ENCODE assay signal across 21 cellular contexts in the genomic region with DNA sequence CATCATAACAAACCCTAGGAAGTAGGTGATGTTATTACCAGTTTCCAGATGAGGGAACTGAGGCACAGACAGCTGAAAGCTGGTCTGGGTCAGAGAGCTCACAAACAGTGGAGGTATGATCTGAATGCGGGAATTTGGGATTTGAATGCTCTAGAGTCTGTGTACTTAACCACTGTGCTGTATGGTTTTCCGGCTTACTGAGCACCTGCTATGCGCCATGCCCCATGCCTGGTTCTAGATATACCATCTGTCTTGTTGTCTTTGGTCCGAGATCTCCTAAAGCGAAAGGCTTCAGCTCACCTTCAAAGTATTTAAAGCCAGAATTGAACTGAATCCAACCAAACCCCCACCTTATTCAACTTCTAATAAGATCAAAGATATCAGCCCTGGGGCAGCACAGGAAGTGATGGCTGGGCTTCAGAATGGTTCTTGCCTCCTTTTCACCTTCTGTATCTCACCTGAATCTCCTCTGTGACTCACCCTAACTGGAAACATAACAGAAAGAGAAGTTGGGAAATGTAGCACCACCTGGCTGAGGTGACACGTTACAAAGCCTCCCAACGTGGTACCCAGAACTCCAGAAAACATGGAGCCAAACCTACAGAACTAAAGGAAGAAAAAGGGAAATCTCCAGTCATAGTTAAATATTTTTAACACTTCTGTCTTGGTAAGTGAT. TPM values are rescaled to one million over a fixed set of nuclear protein-coding genes. Genes with fewer than 3 reads are reported as not detected.
A peak's percentile ranks its signal among the peaks of the same experiment; 100 is the strongest.
DNase-seq lines count a peak whose midpoint lies in the region; ATAC-seq and TF ChIP-seq lines count a peak whose summit lies in the region.
"Had no signal": no experiment of that assay in that cellular context is flagged by ENCODE, and none has a peak within 500 bp of the region (broad histone marks: within the 10 kb centered on the region; RNA-seq: fewer than 3 reads in every experiment).

No MANE protein-coding gene starts in this region.

- H2AFZ ChIP-seq in mammary epithelial cell (ENCODE audit: low read depth, low read length): no peak overlapping the region
- no peak overlapping the region for H2AFZ ChIP-seq in trophoblast cell (ENCODE audit: insufficient read depth, low read length, poor library complexity)

- H3K4me3 Mint-ChIP-seq in MCF 10A (ENCODE audit: unreplicated experiment): no peak overlapping the region

- no peak overlapping the region for H3K4me2 ChIP-seq in mammary epithelial cell (ENCODE audit: insufficient read depth, low read depth, low read length)
- H3K4me2 ChIP-seq in trophoblast cell (ENCODE audit: low read length): no peak overlapping the region
- H3K4me2 ChIP-seq: SK-N-SH had no signal

- H3K27ac ChIP-seq in breast epithelium (no peak overlapping the region), mammary epithelial cell (ENCODE audit: insufficient read depth, low read depth, low read length) (no peak overlapping the region), foreskin keratinocyte (no peak overlapping the region), trophoblast cell (ENCODE audit: low read depth, low read length) (no peak overlapping the region)
- H3K27ac ChIP-seq: Peyer's patch had no signal

- in situ Hi-C loops in mammary epithelial cell (cut with MboI; ENCODE audit: low sequenced_read_pairs in 2 of 2): loop anchor here (25.0 kb wide), 2 partner anchors 233 to 242 kb away; no protein-coding TSS in a partner anchor

- no peak overlapping the region for H2BK120ac ChIP-seq in trophoblast cell (ENCODE audit: insufficient read depth, low read length, poor library complexity)

- intact Hi-C loops in MCF 10A (cut with micrococcal nuclease): no loop called here
- intact Hi-C loops in breast epithelium (cut with DNase I; ENCODE audit: low total_unique reads): no loop called here
- intact Hi-C loops in mammary epithelial cell (cut with micrococcal nuclease): loop anchor here (1.0 kb wide), 1 partner anchor 245 kb away; no protein-coding TSS in a partner anchor

- H4K91ac ChIP-seq in trophoblast cell (ENCODE audit: low read depth, low read length): no peak overlapping the region

- no peak for TF ChIP-seq POLR2A in breast epithelium (IDR thresholded peaks at IDR 0.05)

- H3K4me1 Mint-ChIP-seq in MCF 10A (ENCODE audit: insufficient read depth, unreplicated experiment): no peaks in the 10 kb centered on the region

- H3K9ac ChIP-seq in mammary epithelial cell (ENCODE audit: insufficient read depth, low read length): no peak overlapping the region
- no peak overlapping the region for H3K9ac ChIP-seq in trophoblast cell (ENCODE audit: low read length)
- H3K9ac ChIP-seq: SK-N-SH had no signal

- H3K36me3 ChIP-seq in breast epithelium: no peaks in the 10 kb centered on the region
- H3K36me3 ChIP-seq in mammary epithelial cell (ENCODE audit: insufficient read depth, low read length): no peaks in the 10 kb centered on the region
- H3K36me3 ChIP-seq in trophoblast cell (ENCODE audit: control insufficient read depth in 1 of 2, insufficient read depth in 2 of 2, low read length in 2 of 2): no peaks in the 10 kb centered on the region
- H3K36me3 ChIP-seq: Peyer's patch had no signal

- ATAC-seq in foreskin keratinocyte: peak; percentile 59
- ATAC-seq in GM19324 (IDR thresholded peaks at IDR 0.05; ENCODE audit: low FRiP score, unreplicated experiment): no peak

- BruUV-seq in MCF 10A (replicated peaks; lab: Mats Ljungman, UMichigan): no TSS peak
- BruUV-seq in mammary epithelial cell (replicated peaks; lab: Mats Ljungman, UMichigan): no TSS peak

- H3K36me3 Mint-ChIP-seq in MCF 10A (ENCODE audit: insufficient read depth, unreplicated experiment): no peaks in the 10 kb centered on the region

- H3K27me3 ChIP-seq in breast epithelium (peaks cover 0 to 3% of the 10 kb centered on the region in 2 donors), mammary epithelial cell (ENCODE audit: insufficient read depth, low read length) (no peaks in the 10 kb centered on the region), foreskin keratinocyte (peaks cover 25% of the 10 kb centered on the region), trophoblast cell (ENCODE audit: insufficient read depth, low read length) (no peaks in the 10 kb centered on the region)
- H3K27me3 ChIP-seq: Peyer's patch had no signal

- H3K9me3 Mint-ChIP-seq in MCF 10A (ENCODE audit: unreplicated experiment): no peaks in the 10 kb centered on the region

- H3K27ac Mint-ChIP-seq in MCF 10A (ENCODE audit: low read depth, unreplicated experiment): no peak overlapping the region

- H3K9me3 ChIP-seq in breast epithelium: no peaks in the 10 kb centered on the region
- H3K9me3 ChIP-seq in mammary epithelial cell (replicated peaks; ENCODE audit: insufficient read depth, low read length): no peaks in the 10 kb centered on the region
- H3K9me3 ChIP-seq in trophoblast cell (ENCODE audit: insufficient read depth, low read depth, low read length): no peaks in the 10 kb centered on the region
- H3K9me3 ChIP-seq: Peyer's patch, SK-N-SH had no signal

- H2BK12ac ChIP-seq in trophoblast cell (ENCODE audit: low read length): no peak overlapping the region

- H2AK5ac ChIP-seq in trophoblast cell (ENCODE audit: low read length): no peak overlapping the region

- H3K4ac ChIP-seq in trophoblast cell (ENCODE audit: low read depth, low read length): no peak overlapping the region

- CTCF ChIA-PET in MCF 10A (lab: Yijun Ruan, JAX) (interaction anchor here (0.9 to 1.5 kb wide), 2 partner anchors 90 to 231 kb away, joined by 3 to 4 read pairs; no protein-coding TSS in a partner anchor), mammary epithelial cell (lab: Charles Lee; ENCODE audit: low non-redundant PET) (interaction anchor here (0.7 kb wide), 1 partner anchor 18 kb away, joined by 3 read pairs; no protein-coding TSS in a partner anchor)

- H3K18ac ChIP-seq in trophoblast cell (ENCODE audit: low read length): no peak overlapping the region

- WGBS in mammary epithelial cell (ENCODE audit: low coverage, missing lambda C conversion rate): 55% methylated on average over 7 of the region's 7 CpGs
- no CpG with 5 or more reads among the region's 7 CpGs for WGBS in trophoblast cell (ENCODE audit: extremely low coverage, insufficient coverage, insufficient read length)

- no peak overlapping the region for H3K14ac ChIP-seq in trophoblast cell (ENCODE audit: low read length)

- no peak overlapping the region for H4K12ac ChIP-seq in trophoblast cell (ENCODE audit: low read depth, low read length)

- H3K79me2 ChIP-seq in mammary epithelial cell (ENCODE audit: insufficient read depth, low read length) (no peaks in the 10 kb centered on the region), trophoblast cell (ENCODE audit: control insufficient read depth, insufficient read depth, low read length, poor library complexity) (no peaks in the 10 kb centered on the region)

- POLR2A ChIA-PET in MCF 10A (lab: Yijun Ruan, JAX): no interaction called here

- no peaks in the 10 kb centered on the region for H3K4me1 ChIP-seq in breast epithelium
- peaks cover 8% of the 10 kb centered on the region for H3K4me1 ChIP-seq in mammary epithelial cell (ENCODE audit: insufficient read depth, low read length)
- H3K4me1 ChIP-seq in foreskin keratinocyte: no peaks in the 10 kb centered on the region
- H3K4me1 ChIP-seq in trophoblast cell (ENCODE audit: control insufficient read depth in 1 of 2, insufficient read depth in 2 of 2, low read length in 2 of 2): no peaks in the 10 kb centered on the region
- H3K4me1 ChIP-seq: Peyer's patch had no signal

- H3K4me3 ChIP-seq in breast epithelium (no peak overlapping the region), mammary epithelial cell (replicated peaks in 1 of 3; ENCODE audit: insufficient read depth in 1 of 3, low read depth in 2 of 3, low read length in 3 of 3) (no peak overlapping the region), trophoblast cell (ENCODE audit: low read depth, low read length) (no peak overlapping the region)
- H3K4me3 ChIP-seq: Peyer's patch had no signal

- no peak overlapping the region for H4K8ac ChIP-seq in trophoblast cell (ENCODE audit: low read depth, low read length)

- TF ChIP-seq CTCF in MCF 10A (IDR thresholded peaks at IDR 0.05; ENCODE audit: unreplicated experiment) (no peak), breast epithelium (IDR thresholded peaks at IDR 0.05) (no peak), mammary epithelial cell (conservative IDR thresholded peaks at IDR 0.05 in 1 of 2, IDR thresholded peaks at IDR 0.05 in 1 of 2; ENCODE audit: extremely low read depth in 1 of 2, insufficient read depth in 1 of 2, low read depth in 1 of 2, low read length in 2 of 2) (peak in 1 of 2 donors; percentile 39), foreskin keratinocyte (conservative IDR thresholded peaks at IDR 0.05) (peak; percentile 42)

- dilution Hi-C loops in mammary epithelial cell (cut with HindIII; ENCODE audit: low sequenced_read_pairs): no loop called here

- H3K79me1 ChIP-seq in trophoblast cell (ENCODE audit: low read length): no peaks in the 10 kb centered on the region

- no peak overlapping the region for H2BK5ac ChIP-seq in trophoblast cell (ENCODE audit: low read depth, low read length, poor library complexity)

- DNase-seq in MCF 10A (ENCODE audit: unreplicated experiment): peak; percentile 28
- no peak for DNase-seq in breast epithelium (ENCODE audit: low spot score in 2 of 2)
- peak; percentile 75 for DNase-seq in mammary epithelial cell
- DNase-seq in foreskin keratinocyte: peak; percentile 30 to 71
- DNase-seq in trophoblast cell: peak; percentile 46 to 65
- no peak for DNase-seq in NOMO-1 (lab: John Stamatoyannopoulos, UW; ENCODE audit: unreplicated experiment in 2 of 2)
- no peak for DNase-seq in COLO668 (lab: John Stamatoyannopoulos, UW; ENCODE audit: unreplicated experiment)
- DNase-seq: 8988T, ACHN, H7, IMR-90, KG1, MM.1S, NCI-H2029, NCI-H526 treated with DMSO at 0.1 percent for 48 hours, Peyer's patch, SK-N-SH had no signal

- H4K20me1 ChIP-seq in mammary epithelial cell (ENCODE audit: insufficient read depth, low read length): no peaks in the 10 kb centered on the region

- H3K23ac ChIP-seq in trophoblast cell (ENCODE audit: low read length): no peak overlapping the region

- H3K27me3 Mint-ChIP-seq in MCF 10A (ENCODE audit: insufficient read depth, unreplicated experiment): peaks cover 39% of the 10 kb centered on the region

RNA-seq across cellular contexts. Expression of gene PRMT8, which starts 54.3 kb away (rescaled TPM):
- total RNA-seq in MCF 10A (2022) (0.05 and 0.54 TPM in 2 replicates), breast epithelium (not detected), mammary epithelial cell (10 to 100 TPM in 1 of 2 donors, under 1 TPM in 1; 0.50 to 34.0 TPM), foreskin keratinocyte (not detected in 2 replicates)
- polyA plus RNA-seq in mammary epithelial cell (8.9 TPM), foreskin keratinocyte (not detected in 2 replicates)
- polyA minus RNA-seq in mammary epithelial cell: 17.8 TPM
- polyA plus RNA-seq in trophoblast cell (2013): 0.01 TPM in 1 of 2 replicates, not detected in the other
- total RNA-seq: IMR-90, NCI-H460, OCI-LY7, Peyer's patch had no signal
- polyA plus RNA-seq: BJ, IMR-90, SK-N-SH had no signal

Comparison
In these comparisons a context has a peak if more than half of its experiments do, and no peak if none do; other contexts are left out.
1. DNase-seq: peak in MCF 10A (single experiment), mammary epithelial cell (single experiment), foreskin keratinocyte (2 of 2) and trophoblast cell (2 of 2); none in breast epithelium (0 of 2), NOMO-1 (0 of 2) and COLO668 (single experiment).